ENCODE assay signal across 1 cellular context in the genomic region with DNA sequence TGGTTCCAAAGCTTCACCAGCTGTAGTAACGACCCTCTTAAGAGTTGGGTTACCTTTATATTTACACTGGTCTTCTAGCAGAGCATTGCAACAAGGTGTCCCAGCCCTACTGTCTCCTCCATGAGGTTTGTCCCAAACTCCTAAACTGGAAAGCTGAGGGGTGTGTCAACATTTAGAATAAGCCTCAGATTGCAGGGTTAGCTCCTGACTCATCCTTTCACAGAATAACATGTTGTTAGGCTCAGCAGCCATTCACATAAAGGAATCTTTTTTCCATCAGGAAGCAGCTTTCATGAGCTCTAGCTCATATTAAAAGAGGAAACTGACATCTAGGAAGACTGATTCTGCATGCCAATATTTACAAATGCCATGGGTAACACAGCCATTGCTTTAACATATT.
TF ChIP-seq lines count a peak whose summit lies in the region.

No MANE protein-coding gene starts in this region.

TF ChIP-seq in SK-N-SH, 30 proteins besides CTCF, POLR2A, EP300 and RAD21 (continued from another document):
- TF ChIP-seq, protein P1, sequence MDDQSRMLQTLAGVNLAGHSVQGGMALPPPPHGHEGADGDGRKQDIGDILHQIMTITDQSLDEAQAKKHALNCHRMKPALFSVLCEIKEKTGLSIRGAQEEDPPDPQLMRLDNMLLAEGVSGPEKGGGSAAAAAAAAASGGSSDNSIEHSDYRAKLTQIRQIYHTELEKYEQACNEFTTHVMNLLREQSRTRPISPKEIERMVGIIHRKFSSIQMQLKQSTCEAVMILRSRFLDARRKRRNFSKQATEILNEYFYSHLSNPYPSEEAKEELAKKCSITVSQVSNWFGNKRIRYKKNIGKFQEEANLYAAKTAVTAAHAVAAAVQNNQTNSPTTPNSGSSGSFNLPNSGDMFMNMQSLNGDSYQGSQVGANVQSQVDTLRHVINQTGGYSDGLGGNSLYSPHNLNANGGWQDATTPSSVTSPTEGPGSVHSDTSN (IDR thresholded peaks at IDR 0.05): 0 out of 2 replicates have a peak, but pooled peaks have one; percentile 29
- TF ChIP-seq TAF1 (IDR thresholded peaks at IDR 0.05; ENCODE audit: borderline replicate concordance, low read depth, low read length) (no peak), NRF1 (IDR thresholded peaks at IDR 0.05; ENCODE audit: low read depth, low read length) (no peak), TCF12 (IDR thresholded peaks at IDR 0.05) (0 out of 2 replicates have a peak, but pooled peaks have one; percentile 22), EZH2phosphoT487 (IDR thresholded peaks at IDR 0.05; ENCODE audit: borderline replicate concordance, low read depth) (no peak), FOXM1 (IDR thresholded peaks at IDR 0.05; ENCODE audit: low read depth) (no peak), RCOR1 (IDR thresholded peaks at IDR 0.05; ENCODE audit: low read length) (no peak), MXI1 (IDR thresholded peaks at IDR 0.05; ENCODE audit: low read depth, low read length) (no peak), FOSL2 (IDR thresholded peaks at IDR 0.05; ENCODE audit: borderline replicate concordance, low read depth) (peak; percentile 40; the same call in 1 of the 2 replicates), CHD2 (IDR thresholded peaks at IDR 0.05; ENCODE audit: low read length, partially characterized antibody) (no peak), RFX5 (IDR thresholded peaks at IDR 0.05; ENCODE audit: low read length) (no peak), TEAD4 (IDR thresholded peaks at IDR 0.05; ENCODE audit: borderline replicate concordance, insufficient read depth) (no peak), GABPA (IDR thresholded peaks at IDR 0.05; ENCODE audit: low read depth) (no peak)
TF ChIP-seq in SK-N-SH: peak in this region for 3.
